22 cellular contexts compared by ENCODE assay signal in genomic region chr1:54818461-54819194, GRCh38. TPM values are rescaled to one million over a fixed set of nuclear protein-coding genes. Genes with fewer than 3 reads are reported as not detected.
DNase-seq lines count a peak whose midpoint lies in the region; ATAC-seq and TF ChIP-seq lines count a peak whose summit lies in the region.
"Had no signal": no experiment of that assay in that cellular context is flagged by ENCODE, and none has a peak within 500 bp of the region (broad histone marks: within the 10 kb centered on the region; RNA-seq: fewer than 3 reads in every experiment).

No MANE protein-coding gene starts in this region.

- ATAC-seq in left lobe of liver, result no peak
- ATAC-seq: pancreas; sciatic nerve; stimulated activated memory B cell treated with anti-CD40 and anti-IgM and Interleukin-4, amounts not matched to agents 10 μg/mL and 1 μg/mL and 100 μg/mL, for 72 hours had no signal

- peaks cover 5 to 14% (median 8%) of the 10 kb centered on the region in 11 experiments for H3K9me3 ChIP-seq in BLaER1 treated with 17β-estradiol and CSF1 and Interleukin-3, amounts not matched to agents 10 nM and 100 nM (replicated peaks in 1 of 11)
- H3K9me3 ChIP-seq: pancreas had no signal

- H3K36me3 ChIP-seq in BLaER1 treated with 17β-estradiol and CSF1 and Interleukin-3, amounts not matched to agents 10 nM and 100 nM, result no peaks in the 10 kb centered on the region
- H3K36me3 ChIP-seq: cardiac muscle cell, esophagus squamous epithelium, pancreas, thoracic aorta had no signal

- no peak overlapping the region for H3K27ac ChIP-seq in BLaER1 treated with 17β-estradiol and CSF1 and Interleukin-3, amounts not matched to agents 10 nM and 100 nM
- H3K27ac ChIP-seq: cardiac muscle cell, pancreas, thoracic aorta had no signal

- H3K4me1 ChIP-seq in BLaER1 treated with 17β-estradiol and CSF1 and Interleukin-3, amounts not matched to agents 10 nM and 100 nM, result peaks cover 6 to 17% (median 12%) of the 10 kb centered on the region in 10 experiments; a peak in 17 of 20 replicates
- H3K4me1 ChIP-seq: pancreas had no signal

- no peak for TF ChIP-seq CTCF in cardiac fibroblast (IDR thresholded peaks at IDR 0.05; ENCODE audit: low read depth, low read length)

- no peaks in the 10 kb centered on the region for H4K20me1 ChIP-seq in BLaER1 treated with 17β-estradiol and CSF1 and Interleukin-3, amounts not matched to agents 10 nM and 100 nM

- no peaks in the 10 kb centered on the region for H3K27me3 ChIP-seq in BLaER1 treated with 17β-estradiol and CSF1 and Interleukin-3, amounts not matched to agents 10 nM and 100 nM
- H3K27me3 ChIP-seq: cardiac muscle cell, esophagus squamous epithelium, pancreas had no signal

- H3K4me2 ChIP-seq in BLaER1 treated with 17β-estradiol and CSF1 and Interleukin-3, amounts not matched to agents 10 nM and 100 nM, result peak overlapping the region in 7 of 11 experiments; percentile 1 to 41 (median 23); a peak in 11 of 22 replicates

- no peak for DNase-seq in HEK293T (ENCODE audit: extremely low spot score)
- DNase-seq in cardiac fibroblast (ENCODE audit: low read depth in 2 of 2), result peak; percentile 20 to 21
- peak; percentile 10 for DNase-seq in left lobe of liver (ENCODE audit: low spot score)
- DNase-seq in anterior cingulate cortex (lab: John Stamatoyannopoulos, UW), result no peak
- no peak for DNase-seq in cerebellar nuclear complex (lab: John Stamatoyannopoulos, UW)
- DNase-seq in NCI-H526 treated with DMSO at 0.1 percent for 48 hours (lab: John Stamatoyannopoulos, UW), result no peak
- no peak for DNase-seq in GM19238 (ENCODE audit: insufficient read length, low spot score)
- DNase-seq: activated CD4-positive, alpha-beta T cell treated with anti-CD3 and anti-CD28 coated beads, Interleukin-2, amount 50 U/mL, for 4 hours; activated T-cell treated with anti-CD3 and anti-CD28 coated beads, Interleukin-2, amount 50 U/mL, for 1 hour; DMS79; esophagus squamous epithelium; NCI-H1105 treated with DMSO at 0.1 percent for 48 hours; NCI-H2107; pancreas; T-helper 2 cell had no signal

- CTCF ChIA-PET in HEK293T (lab: Yijun Ruan, JAX), result no interaction called here

- no peak overlapping the region for H3K4me3 ChIP-seq in BLaER1 treated with 17β-estradiol and CSF1 and Interleukin-3, amounts not matched to agents 10 nM and 100 nM
- no peak overlapping the region for H3K4me3 ChIP-seq in cardiac fibroblast (replicated peaks in 1 of 2; ENCODE audit: low read depth in 2 of 2, low read length in 2 of 2)
- H3K4me3 ChIP-seq: cardiac muscle cell, esophagus squamous epithelium, lung, pancreas, thoracic aorta had no signal

- no peak overlapping the region for H3K9ac ChIP-seq in BLaER1 treated with 17β-estradiol and CSF1 and Interleukin-3, amounts not matched to agents 10 nM and 100 nM

- POLR2A ChIA-PET in HEK293T (lab: Yijun Ruan, JAX), result no interaction called here

TF ChIP-seq in HEK293T, 16 proteins besides CTCF, POLR2A, EP300 and RAD21:
- TF ChIP-seq, protein P1, sequence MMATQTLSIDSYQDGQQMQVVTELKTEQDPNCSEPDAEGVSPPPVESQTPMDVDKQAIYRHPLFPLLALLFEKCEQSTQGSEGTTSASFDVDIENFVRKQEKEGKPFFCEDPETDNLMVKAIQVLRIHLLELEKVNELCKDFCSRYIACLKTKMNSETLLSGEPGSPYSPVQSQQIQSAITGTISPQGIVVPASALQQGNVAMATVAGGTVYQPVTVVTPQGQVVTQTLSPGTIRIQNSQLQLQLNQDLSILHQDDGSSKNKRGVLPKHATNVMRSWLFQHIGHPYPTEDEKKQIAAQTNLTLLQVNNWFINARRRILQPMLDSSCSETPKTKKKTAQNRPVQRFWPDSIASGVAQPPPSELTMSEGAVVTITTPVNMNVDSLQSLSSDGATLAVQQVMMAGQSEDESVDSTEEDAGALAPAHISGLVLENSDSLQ (IDR thresholded peaks at IDR 0.05), result peak; percentile 62
- no peak for TF ChIP-seq LEF1 (IDR thresholded peaks at IDR 0.05; ENCODE audit: borderline replicate concordance)

RNA-seq across cellular contexts. Expression of gene TTC22, which starts 17.5 kb away (rescaled TPM):
- 4.4 TPM for total RNA-seq in left lobe of liver
- total RNA-seq: cardiac muscle cell, myocyte had no signal

RNA-seq across cellular contexts. Expression of gene PARS2, which starts 54.3 kb away (rescaled TPM):
- 4.3 TPM for total RNA-seq in left lobe of liver

Comparison
In these comparisons a context has a peak if more than half of its experiments do, and no peak if none do; other contexts are left out.
1. DNase-seq: peak in cardiac fibroblast (2 of 2) and left lobe of liver (single experiment); none in HEK293T (single experiment), anterior cingulate cortex (0 of 58), cerebellar nuclear complex (0 of 2), NCI-H526 treated with DMSO at 0.1 percent for 48 hours (single experiment) and GM19238 (single experiment).